1 cellular context compared by ENCODE assay signal in genomic region chr9:129595903-129596540, GRCh38.
A peak's percentile ranks its signal among the peaks of the same experiment; 100 is the strongest.
TF ChIP-seq lines count a peak whose summit lies in the region.

No MANE protein-coding gene starts in this region.

TF ChIP-seq in K562, 482 proteins besides CTCF, POLR2A, EP300 and RAD21 (continued from another document):
- TF ChIP-seq GTF2E2 (tag; IDR thresholded peaks at IDR 0.05) (peak; percentile 76; the same call in 1 of the 2 replicates), ADNP (tag; IDR thresholded peaks at IDR 0.05) (peak; percentile 85), ZNF197 (CRISPR knock-in tag; IDR thresholded peaks at IDR 0.05; ENCODE audit: low read depth) (peak; percentile 82), JUND (IDR thresholded peaks at IDR 0.05; ENCODE audit: borderline replicate concordance, low read depth, low read length) (0 out of 2 replicates have a peak, but pooled peaks have one; percentile 12), JUND (tag; IDR thresholded peaks at IDR 0.05; ENCODE audit: borderline replicate concordance, low read depth, low read length) (peak; percentile 31; the same call in 1 of the 3 replicates), KLF1 (tag; IDR thresholded peaks at IDR 0.05) (peak; percentile 74), ZNF695 (CRISPR knock-in tag; IDR thresholded peaks at IDR 0.05) (0 out of 2 replicates have a peak, but pooled peaks have one; percentile 68), RFX5 (IDR thresholded peaks at IDR 0.05; ENCODE audit: low read depth, low read length) (no peak)
- TF ChIP-seq, protein P1, sequence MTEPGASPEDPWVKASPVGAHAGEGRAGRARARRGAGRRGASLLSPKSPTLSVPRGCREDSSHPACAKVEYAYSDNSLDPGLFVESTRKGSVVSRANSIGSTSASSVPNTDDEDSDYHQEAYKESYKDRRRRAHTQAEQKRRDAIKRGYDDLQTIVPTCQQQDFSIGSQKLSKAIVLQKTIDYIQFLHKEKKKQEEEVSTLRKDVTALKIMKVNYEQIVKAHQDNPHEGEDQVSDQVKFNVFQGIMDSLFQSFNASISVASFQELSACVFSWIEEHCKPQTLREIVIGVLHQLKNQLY (CRISPR knock-in tag; conservative IDR thresholded peaks at IDR 0.05) = no peak
- TF ChIP-seq, protein P2, sequence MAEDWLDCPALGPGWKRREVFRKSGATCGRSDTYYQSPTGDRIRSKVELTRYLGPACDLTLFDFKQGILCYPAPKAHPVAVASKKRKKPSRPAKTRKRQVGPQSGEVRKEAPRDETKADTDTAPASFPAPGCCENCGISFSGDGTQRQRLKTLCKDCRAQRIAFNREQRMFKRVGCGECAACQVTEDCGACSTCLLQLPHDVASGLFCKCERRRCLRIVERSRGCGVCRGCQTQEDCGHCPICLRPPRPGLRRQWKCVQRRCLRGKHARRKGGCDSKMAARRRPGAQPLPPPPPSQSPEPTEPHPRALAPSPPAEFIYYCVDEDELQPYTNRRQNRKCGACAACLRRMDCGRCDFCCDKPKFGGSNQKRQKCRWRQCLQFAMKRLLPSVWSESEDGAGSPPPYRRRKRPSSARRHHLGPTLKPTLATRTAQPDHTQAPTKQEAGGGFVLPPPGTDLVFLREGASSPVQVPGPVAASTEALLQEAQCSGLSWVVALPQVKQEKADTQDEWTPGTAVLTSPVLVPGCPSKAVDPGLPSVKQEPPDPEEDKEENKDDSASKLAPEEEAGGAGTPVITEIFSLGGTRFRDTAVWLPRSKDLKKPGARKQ (CRISPR knock-in tag; IDR thresholded peaks at IDR 0.05) = no peak
